ENCODE assay signal across 1 cellular context in the genomic region with DNA sequence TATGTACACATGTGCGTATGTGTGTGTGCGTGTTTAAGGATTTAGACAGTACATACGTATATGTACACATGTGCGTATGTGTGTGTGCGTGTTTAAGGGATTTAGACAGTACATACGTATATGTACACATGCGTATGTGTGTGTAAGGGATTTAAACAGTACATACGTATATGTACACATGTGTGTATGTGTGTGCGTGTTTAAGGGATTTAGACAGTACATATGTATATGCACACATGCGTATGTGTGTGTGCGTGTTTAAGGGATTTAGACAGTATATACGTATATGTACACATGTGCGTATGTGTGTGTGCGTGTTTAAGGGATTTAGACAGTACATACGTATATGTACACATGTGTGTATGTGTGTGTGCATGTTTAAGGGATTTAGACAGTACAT.
A peak's percentile ranks its signal among the peaks of the same experiment; 100 is the strongest.
TF ChIP-seq lines count a peak whose summit lies in the region.

No MANE protein-coding gene starts in this region.

TF ChIP-seq in K562, 482 proteins besides CTCF, POLR2A, EP300 and RAD21:
- TF ChIP-seq ZBTB11 (CRISPR knock-in tag; IDR thresholded peaks at IDR 0.05), result 0 out of 6 replicates have a peak, but pooled peaks of 1 of the 3 experiments have one; percentile 51
- TF ChIP-seq ZNF408 (CRISPR knock-in tag; IDR thresholded peaks at IDR 0.05; ENCODE audit: low read depth), result 0 out of 2 replicates have a peak, but pooled peaks have one; percentile 6
- peak; percentile 84; the same call in 1 of the 2 replicates for TF ChIP-seq ZNF277 (CRISPR knock-in tag; IDR thresholded peaks at IDR 0.05; ENCODE audit: borderline replicate concordance)
